Comparison of ENCODE assay signal across 17 cellular contexts in the genomic region with DNA sequence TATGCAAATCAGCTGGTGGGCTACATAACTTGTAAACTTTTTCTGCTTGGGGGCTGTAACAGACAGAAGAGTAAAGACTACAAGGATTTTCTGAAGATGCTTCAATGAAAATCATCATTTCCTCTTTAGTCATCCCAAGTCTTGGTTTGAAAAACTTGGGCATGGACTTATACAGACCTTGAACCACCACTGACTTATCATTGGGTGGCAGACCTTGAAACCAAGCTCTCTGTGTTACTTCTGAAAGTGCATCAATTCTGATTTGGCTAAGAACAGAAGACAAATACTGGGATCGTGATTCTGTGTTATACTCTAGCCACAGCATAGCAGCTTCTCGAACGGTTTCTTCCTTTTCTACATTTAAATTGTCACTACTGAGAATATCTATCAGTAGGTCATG. TPM values are rescaled to one million over a fixed set of nuclear protein-coding genes. Genes with fewer than 3 reads are reported as not detected.
DNase-seq lines count a peak whose midpoint lies in the region; ATAC-seq, FAIRE-seq and TF ChIP-seq lines count a peak whose summit lies in the region.
"Had no signal": no experiment of that assay in that cellular context is flagged by ENCODE, and none has a peak within 500 bp of the region (broad histone marks: within the 10 kb centered on the region; RNA-seq: fewer than 3 reads in every experiment).

No MANE protein-coding gene starts in this region.

- TF ChIP-seq POLR2A in HepG2 (IDR thresholded peaks at IDR 0.05; ENCODE audit: insufficient read depth in 1 of 2, low read depth in 2 of 2, low read length in 2 of 2) (no peak), right lobe of liver (IDR thresholded peaks at IDR 0.05) (no peak), gastrocnemius medialis (IDR thresholded peaks at IDR 0.05) (no peak)

- in situ Hi-C loops in HepG2 (cut with HindIII; ENCODE audit: extremely low pct_ligation_motif_present, low pct_unique_long_range_greater_than_20kb) = no loop called here
- in situ Hi-C loops in gastrocnemius medialis (cut with MboI; ENCODE audit: low sequenced_read_pairs in 4 of 4) = no loop called here

- H3K9me3 ChIP-seq in HepG2 (ENCODE audit: low read length) = no peaks in the 10 kb centered on the region
- no peaks in the 10 kb centered on the region for H3K9me3 ChIP-seq in right lobe of liver
- no peaks in the 10 kb centered on the region for H3K9me3 ChIP-seq in gastrocnemius medialis
- no peaks in the 10 kb centered on the region for H3K9me3 ChIP-seq in effector memory CD4-positive, alpha-beta T cell (ENCODE audit: control insufficient read depth, low read length)

- no peaks in the 10 kb centered on the region for H3K79me2 ChIP-seq in HepG2 (ENCODE audit: insufficient read depth, low read length)

- H2AFZ ChIP-seq in HepG2 (ENCODE audit: low read length) = no peak overlapping the region
- H2AFZ ChIP-seq: GM23338 had no signal

- CTCF ChIA-PET in HepG2 (lab: Yijun Ruan, JAX; ENCODE audit: low intra/inter-chr PET ratio, low total read pairs) = no interaction called here

- peaks cover 5% of the 10 kb centered on the region for H3K9me3 Mint-ChIP-seq in activated T-cell treated with anti-CD3 and anti-CD28 coated beads, Interleukin-2, amount 50 U/mL, for 24 hours
- H3K9me3 Mint-ChIP-seq in activated T-helper 2 cell treated with anti-CD3 and anti-CD28 coated beads, Interferon-gamma antibody, Interleukin-2, Interleukin-4, amounts not matched to agents 10 μg/mL and 5 μg/mL and 100 μg/mL, durations not matched to agents 14 hours and 24 hours and 36 hours = no peaks in the 10 kb centered on the region

- 100% methylated on average over 3 of the region's 3 CpGs for WGBS in HepG2 (ENCODE audit: low lambda C conversion rate)
- WGBS in right lobe of liver (ENCODE audit: insufficient coverage, low coverage, low lambda C conversion rate, missing lambda C conversion rate) = 83% methylated on average over 3 of the region's 3 CpGs

- H3K4me3 ChIP-seq in HepG2 (replicated peaks in 1 of 3; ENCODE audit: insufficient read depth in 1 of 3, low read depth in 2 of 3, low read length in 3 of 3) (no peak overlapping the region), right lobe of liver (no peak overlapping the region), gastrocnemius medialis (no peak overlapping the region)
- no peak overlapping the region for H3K4me3 ChIP-seq in effector memory CD4-positive, alpha-beta T cell (ENCODE audit: insufficient read depth, low read depth, low read length, poor library complexity, severe bottlenecking)
- H3K4me3 ChIP-seq: GM12878, GM23338 had no signal

- ATAC-seq in HepG2 (no peak), right lobe of liver (no peak), gastrocnemius medialis (no peak), GM21515 (IDR thresholded peaks at IDR 0.05; ENCODE audit: unreplicated experiment) (no peak)
- ATAC-seq: GM12878, GM23338 had no signal

- TF ChIP-seq EP300 in HepG2 (IDR thresholded peaks at IDR 0.05; ENCODE audit: low read depth in 2 of 2, low read length in 2 of 2) (no peak), HepG2 (CRISPR knock-in tag; IDR thresholded peaks at IDR 0.05; ENCODE audit: borderline replicate concordance) (no peak)

- peaks cover 91% of the 10 kb centered on the region for H3K36me3 Mint-ChIP-seq in activated T-cell treated with anti-CD3 and anti-CD28 coated beads, Interleukin-2, amount 50 U/mL, for 24 hours (ENCODE audit: low read depth)
- H3K36me3 Mint-ChIP-seq in activated T-helper 2 cell treated with anti-CD3 and anti-CD28 coated beads, Interferon-gamma antibody, Interleukin-2, Interleukin-4, amounts not matched to agents 10 μg/mL and 5 μg/mL and 100 μg/mL, durations not matched to agents 14 hours and 24 hours and 36 hours (ENCODE audit: low read depth) = peaks cover 78% of the 10 kb centered on the region

- H3K4me3 Mint-ChIP-seq in activated T-cell treated with anti-CD3 and anti-CD28 coated beads, Interleukin-2, amount 50 U/mL, for 24 hours = no peak overlapping the region
- H3K4me3 Mint-ChIP-seq in activated T-helper 2 cell treated with anti-CD3 and anti-CD28 coated beads, Interferon-gamma antibody, Interleukin-2, Interleukin-4, amounts not matched to agents 10 μg/mL and 5 μg/mL and 100 μg/mL, durations not matched to agents 14 hours and 24 hours and 36 hours (ENCODE audit: low read depth) = no peak overlapping the region
- H3K4me3 Mint-ChIP-seq: GM23338 had no signal

- H3K4me1 ChIP-seq in HepG2 (ENCODE audit: insufficient read depth, low read length) (no peaks in the 10 kb centered on the region), right lobe of liver (no peaks in the 10 kb centered on the region), gastrocnemius medialis (peaks cover 45 to 73% of the 10 kb centered on the region in 2 donors)
- H3K4me1 ChIP-seq in effector memory CD4-positive, alpha-beta T cell (ENCODE audit: control insufficient read depth, insufficient read depth, low read length, poor library complexity, severe bottlenecking) = no peaks in the 10 kb centered on the region

- no peak overlapping the region for H3K9ac ChIP-seq in HepG2 (ENCODE audit: insufficient read depth, low read depth, low read length)

- no peak overlapping the region for H3K4me2 ChIP-seq in HepG2 (ENCODE audit: low read depth, low read length)
- H3K4me2 ChIP-seq: GM23338 had no signal

- no peak for TF ChIP-seq RAD21 in HepG2 (CRISPR knock-in tag; IDR thresholded peaks at IDR 0.05)

- intact Hi-C loops in HepG2 (cut with micrococcal nuclease; ENCODE audit: unreplicated experiment) (no loop called here), right lobe of liver (cut with DNase I) (no loop called here), gastrocnemius medialis (cut with DNase I; ENCODE audit: low total_unique reads) (no loop called here)
- intact Hi-C loops in activated T-helper 2 cell treated with anti-CD3 and anti-CD28 coated beads, Interferon-gamma antibody, Interleukin-2, Interleukin-4, amounts not matched to agents 10 μg/mL and 5 μg/mL and 100 μg/mL, durations not matched to agents 14 hours and 24 hours and 36 hours (cut with micrococcal nuclease) = loop anchor here (1.0 kb wide), 1 partner anchor 22 kb away; no protein-coding TSS in a partner anchor

- no peak for FAIRE-seq in HepG2 (lab: Jason Lieb, UNC)
- FAIRE-seq: GM12878, GM18507 had no signal

- H3K27me3 Mint-ChIP-seq in activated T-cell treated with anti-CD3 and anti-CD28 coated beads, Interleukin-2, amount 50 U/mL, for 24 hours = no peaks in the 10 kb centered on the region
- no peaks in the 10 kb centered on the region for H3K27me3 Mint-ChIP-seq in activated T-helper 2 cell treated with anti-CD3 and anti-CD28 coated beads, Interferon-gamma antibody, Interleukin-2, Interleukin-4, amounts not matched to agents 10 μg/mL and 5 μg/mL and 100 μg/mL, durations not matched to agents 14 hours and 24 hours and 36 hours (ENCODE audit: low read depth)
- H3K27me3 Mint-ChIP-seq: CD4-positive, alpha-beta T cell had no signal

- DNase-seq in activated T-cell treated with anti-CD3 and anti-CD28 coated beads, Interleukin-2, amount 50 U/mL, for 24 hours = no peak
- DNase-seq in activated T-cell treated with anti-CD3 and anti-CD28 coated beads for 4 hours (no peak), HepG2 (ENCODE audit: low spot score) (no peak), right lobe of liver (no peak), gastrocnemius medialis (no peak)
- DNase-seq in activated T-helper 2 cell treated with anti-CD3 and anti-CD28 coated beads, Interferon-gamma antibody, Interleukin-2, Interleukin-4, amounts not matched to agents 10 μg/mL and 5 μg/mL and 100 μg/mL, durations not matched to agents 14 hours and 24 hours and 36 hours (ENCODE audit: low spot score) = no peak
- no peak for DNase-seq in effector memory CD4-positive, alpha-beta T cell
- DNase-seq: ACHN; C1 segment of cervical spinal cord; Calu3; CD4-positive, alpha-beta T cell; DMS 273 treated with DMSO at 0.1 percent for 48 hours; H7 had no signal

- TF ChIP-seq CTCF in HepG2 (CRISPR knock-in tag; IDR thresholded peaks at IDR 0.05) = no peak
- no peak for TF ChIP-seq CTCF in right lobe of liver (IDR thresholded peaks at IDR 0.05)
- no peak for TF ChIP-seq CTCF in gastrocnemius medialis (IDR thresholded peaks at IDR 0.05 in 4 of 5, conservative IDR thresholded peaks at IDR 0.05 in 1 of 5)

- peak overlapping the region; percentile 44 for H3K27ac Mint-ChIP-seq in activated T-cell treated with anti-CD3 and anti-CD28 coated beads, Interleukin-2, amount 50 U/mL, for 24 hours
- peak overlapping the region; percentile 32 for H3K27ac Mint-ChIP-seq in activated T-helper 2 cell treated with anti-CD3 and anti-CD28 coated beads, Interferon-gamma antibody, Interleukin-2, Interleukin-4, amounts not matched to agents 10 μg/mL and 5 μg/mL and 100 μg/mL, durations not matched to agents 14 hours and 24 hours and 36 hours
- H3K27ac Mint-ChIP-seq: CD4-positive, alpha-beta T cell; GM23338 had no signal

- peaks cover 13 to 47% of the 10 kb centered on the region in 2 experiments for H3K36me3 ChIP-seq in HepG2 (replicated peaks in 1 of 2; ENCODE audit: control insufficient read depth in 1 of 2, insufficient read depth in 2 of 2, low read length in 2 of 2)
- peaks cover 0 to 37% (median 7%) of the 10 kb centered on the region in 4 donors for H3K36me3 ChIP-seq in right lobe of liver
- peaks cover 0 to 47% of the 10 kb centered on the region in 2 donors for H3K36me3 ChIP-seq in gastrocnemius medialis
- H3K36me3 ChIP-seq in effector memory CD4-positive, alpha-beta T cell (ENCODE audit: control insufficient read depth, insufficient read depth, low read length) = peaks cover 46% of the 10 kb centered on the region

- H3K4me1 Mint-ChIP-seq in activated T-cell treated with anti-CD3 and anti-CD28 coated beads, Interleukin-2, amount 50 U/mL, for 24 hours (ENCODE audit: low read depth) = peaks cover 44% of the 10 kb centered on the region
- peaks cover 23% of the 10 kb centered on the region for H3K4me1 Mint-ChIP-seq in activated T-helper 2 cell treated with anti-CD3 and anti-CD28 coated beads, Interferon-gamma antibody, Interleukin-2, Interleukin-4, amounts not matched to agents 10 μg/mL and 5 μg/mL and 100 μg/mL, durations not matched to agents 14 hours and 24 hours and 36 hours (ENCODE audit: low read depth)

- no peaks in the 10 kb centered on the region for H4K20me1 ChIP-seq in HepG2 (ENCODE audit: insufficient read depth, low read length)

- TSS peak; percentile 11 for BruUV-seq in HepG2 (replicated peaks; lab: Mats Ljungman, UMichigan)

- H3K27ac ChIP-seq in HepG2 (ENCODE audit: extremely low read length, insufficient read depth, low read length) (no peak overlapping the region), right lobe of liver (no peak overlapping the region), gastrocnemius medialis (peak overlapping the region; percentile 27 to 95 (median 79))
- H3K27ac ChIP-seq in effector memory CD4-positive, alpha-beta T cell (ENCODE audit: insufficient read depth, low read length, poor library complexity, severe bottlenecking) = no peak overlapping the region

- POLR2A ChIA-PET in HepG2 (lab: Yijun Ruan, JAX) = no interaction called here

- H3K27me3 ChIP-seq in HepG2 (ENCODE audit: control insufficient read depth in 1 of 2, insufficient read depth in 2 of 2, low read length in 2 of 2) (no peaks in the 10 kb centered on the region), right lobe of liver (no peaks in the 10 kb centered on the region), gastrocnemius medialis (no peaks in the 10 kb centered on the region)
- no peaks in the 10 kb centered on the region for H3K27me3 ChIP-seq in effector memory CD4-positive, alpha-beta T cell (replicated peaks; ENCODE audit: control insufficient read depth, insufficient read depth, low read length, poor library complexity, severe bottlenecking)

RNA-seq across cellular contexts. Expression of gene KBTBD2, which starts 21.3 kb away (rescaled TPM):
- total RNA-seq in HepG2 (2016; rRNA removed; fragmentation: Illumina TruSeq; extraction: Trizol) (25.2 and 33.6 TPM in 2 replicates), right lobe of liver (10 to 100 TPM in 4 of 6 experiments, 1 to 10 TPM in 2; 7.0 to 14.5 (median 10.5) TPM), gastrocnemius medialis (10 to 100 TPM; 54.3 to 92.5 (median 64.1) TPM)
- total RNA-seq in HepG2 (2016; cell fraction: cytosol; rRNA removed; fragmentation: Illumina TruSeq; extraction: Trizol; ENCODE audit: low read depth) = 7.9 and 13.5 TPM in 2 replicates
- total RNA-seq in HepG2 (2016; cell fraction: insoluble cytoplasmic fraction; rRNA removed; fragmentation: Illumina TruSeq; extraction: Trizol) = 25.6 and 31.4 TPM in 2 replicates
- total RNA-seq in HepG2 (2016; cell fraction: membrane; rRNA removed; fragmentation: Illumina TruSeq; extraction: Trizol) = 18.4 and 19.0 TPM in 2 replicates
- total RNA-seq in HepG2 (2016; cell fraction: nucleus; rRNA removed; fragmentation: Illumina TruSeq; extraction: Trizol) = 25.8 and 27.2 TPM in 2 replicates
- 20.1 and 24.0 TPM in 2 replicates for polyA plus RNA-seq in HepG2 (2011; rRNA removed)
- polyA plus RNA-seq in HepG2 (2011; cell fraction: cytosol; rRNA removed) = 10.9 and 15.6 TPM in 2 replicates
- 19.7 and 19.8 TPM in 2 replicates for polyA plus RNA-seq in HepG2 (2011; cell fraction: nucleus; rRNA removed)
- polyA plus RNA-seq in HepG2 (2012) = 28.6 and 34.5 TPM in 2 replicates
- 4.4 and 4.5 TPM in 2 replicates for polyA plus RNA-seq in HepG2 (2016; cell fraction: cytosol; fragmentation: Illumina TruSeq; extraction: Trizol; ENCODE audit: low read depth)
- 19.2 and 21.5 TPM in 2 replicates for polyA plus RNA-seq in HepG2 (2016; cell fraction: insoluble cytoplasmic fraction; fragmentation: Illumina TruSeq; extraction: Trizol; ENCODE audit: low read depth)
- polyA plus RNA-seq in HepG2 (2016; cell fraction: membrane; fragmentation: Illumina TruSeq; extraction: Trizol; ENCODE audit: low read depth) = 8.7 and 9.9 TPM in 2 replicates
- 29.1 and 29.9 TPM in 2 replicates for polyA plus RNA-seq in HepG2 (2016; cell fraction: nucleus; fragmentation: Illumina TruSeq; extraction: Trizol; ENCODE audit: insufficient read depth, low read depth)
- polyA minus RNA-seq in HepG2 (2011; rRNA and poly(A)+ RNA removed; ENCODE audit: low replicate concordance) = 16.4 and 17.8 TPM in 2 replicates
- polyA minus RNA-seq in HepG2 (2011; cell fraction: cytosol; rRNA and poly(A)+ RNA removed) = 30.3 and 34.7 TPM in 2 replicates
- polyA minus RNA-seq in HepG2 (2011; cell fraction: nucleus; rRNA and poly(A)+ RNA removed) = 64.3 and 71.3 TPM in 2 replicates
- total RNA-seq in activated T-helper 2 cell treated with anti-CD3 and anti-CD28 coated beads, Interferon-gamma antibody, Interleukin-2, Interleukin-4, amounts not matched to agents 10 μg/mL and 5 μg/mL and 100 μg/mL, durations not matched to agents 14 hours and 24 hours and 36 hours = 25.7 and 27.8 TPM in 2 replicates

Comparison
In these comparisons a context has a peak if more than half of its experiments do, and no peak if none do; other contexts are left out.
1. H3K27ac ChIP-seq: peak in gastrocnemius medialis (4 of 4); none in HepG2 (single experiment), right lobe of liver (0 of 3) and effector memory CD4-positive, alpha-beta T cell (single experiment).